Comparison of ENCODE assay signal across 22 cellular contexts in the genomic region with DNA sequence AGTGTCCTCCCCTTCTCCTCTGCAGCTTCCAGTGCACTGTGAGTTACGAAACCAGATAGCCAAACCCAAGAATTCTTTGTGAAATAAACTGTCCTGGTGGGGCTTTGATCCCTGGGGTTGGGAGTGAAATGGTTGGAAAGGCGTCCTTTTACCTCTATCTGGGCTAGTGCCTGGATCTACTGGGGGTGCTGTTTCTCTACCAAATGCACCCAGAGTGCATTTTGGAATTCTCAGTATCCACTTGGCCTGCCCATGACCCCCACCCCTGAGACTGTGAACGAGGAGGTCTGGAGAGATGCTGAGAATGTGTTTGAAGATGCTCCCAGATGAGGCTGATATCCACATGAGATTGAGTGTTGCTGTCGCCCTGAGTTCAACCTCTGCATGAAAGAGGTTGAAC.
DNase-seq lines count a peak whose midpoint lies in the region; ATAC-seq, FAIRE-seq and TF ChIP-seq lines count a peak whose summit lies in the region.
"Had no signal": no experiment of that assay in that cellular context is flagged by ENCODE, and none has a peak within 500 bp of the region (broad histone marks: within the 10 kb centered on the region; RNA-seq: fewer than 3 reads in every experiment).

No MANE protein-coding gene starts in this region.

- H3K27ac ChIP-seq in kidney (ENCODE audit: low read depth in 2 of 2, low read length in 2 of 2), result peak overlapping the region; percentile 8 to 82
- H3K27ac ChIP-seq: HL-60 had no signal

- H3K9me3 ChIP-seq in kidney (ENCODE audit: control insufficient read depth in 1 of 2, low read length in 2 of 2) (no peaks in the 10 kb centered on the region), HAP-1 (no peaks in the 10 kb centered on the region)
- H3K9me3 ChIP-seq: BE2C had no signal

- H3K9me3 Mint-ChIP-seq in activated T-helper 17 cell treated with anti-CD3 and anti-CD28 coated beads, Interleukin-2, amount 50 U/mL, for 72 hours, result no peaks in the 10 kb centered on the region
- H3K9me3 Mint-ChIP-seq in stimulated activated naive B cell treated with anti-CD40 and anti-IgM and Interleukin-4, amounts not matched to agents 10 μg/mL and 1 μg/mL and 100 μg/mL, for 72 hours, result no peaks in the 10 kb centered on the region
- H3K9me3 Mint-ChIP-seq in activated naive CD4-positive, alpha-beta T cell treated with anti-CD3 and anti-CD28 coated beads, Interleukin-2, amount 50 U/mL, for 72 hours, result no peaks in the 10 kb centered on the region
- H3K9me3 Mint-ChIP-seq: CD4-positive, CD25-positive, alpha-beta regulatory T cell; CD8-positive, alpha-beta memory T cell; H9 had no signal

- no peaks in the 10 kb centered on the region for H3K4me1 Mint-ChIP-seq in activated T-helper 17 cell treated with anti-CD3 and anti-CD28 coated beads, Interleukin-2, amount 50 U/mL, for 72 hours
- H3K4me1 Mint-ChIP-seq in stimulated activated naive B cell treated with anti-CD40 and anti-IgM and Interleukin-4, amounts not matched to agents 10 μg/mL and 1 μg/mL and 100 μg/mL, for 72 hours, result no peaks in the 10 kb centered on the region
- H3K4me1 Mint-ChIP-seq: CD4-positive, CD25-positive, alpha-beta regulatory T cell; CD8-positive, alpha-beta memory T cell had no signal

- peak overlapping the region; percentile 48 for H3K27ac Mint-ChIP-seq in activated T-helper 17 cell treated with anti-CD3 and anti-CD28 coated beads, Interleukin-2, amount 50 U/mL, for 72 hours
- peak overlapping the region; percentile 33 for H3K27ac Mint-ChIP-seq in stimulated activated naive B cell treated with anti-CD40 and anti-IgM and Interleukin-4, amounts not matched to agents 10 μg/mL and 1 μg/mL and 100 μg/mL, for 72 hours
- no peak overlapping the region for H3K27ac Mint-ChIP-seq in activated naive CD4-positive, alpha-beta T cell treated with anti-CD3 and anti-CD28 coated beads, Interleukin-2, amount 50 U/mL, for 72 hours
- H3K27ac Mint-ChIP-seq: CD4-positive, CD25-positive, alpha-beta regulatory T cell; CD8-positive, alpha-beta memory T cell had no signal

- in situ Hi-C loops in HAP-1 (cut with MboI; ENCODE audit: low sequenced_read_pairs), result no loop called here

- no peak for TF ChIP-seq CTCF in kidney (IDR thresholded peaks at IDR 0.05; ENCODE audit: borderline replicate concordance, extremely low read depth, insufficient read depth)

- no peak overlapping the region for H3K9ac ChIP-seq in kidney (ENCODE audit: low read length in 2 of 2)

- H3K36me3 ChIP-seq in kidney (ENCODE audit: control insufficient read depth in 1 of 2, insufficient read depth in 2 of 2, low read length in 2 of 2), result no peaks in the 10 kb centered on the region
- H3K36me3 ChIP-seq in HAP-1 (replicated peaks), result no peaks in the 10 kb centered on the region
- H3K36me3 ChIP-seq: BE2C had no signal

- no peak for FAIRE-seq in kidney (lab: Jason Lieb, UNC)
- FAIRE-seq: A204.1, D721Med, G401.6, GM12891, GM19239, H1 had no signal

- DNase-seq in kidney (no peak), posterior vena cava (ENCODE audit: low spot score) (peak; percentile 9), HAP-1 (ENCODE audit: low spot score in 2 of 2) (no peak)
- no peak for DNase-seq in stimulated activated naive B cell treated with anti-CD40 and anti-IgM and Interleukin-4, amounts not matched to agents 10 μg/mL and 1 μg/mL and 100 μg/mL, for 72 hours
- no peak for DNase-seq in activated naive CD4-positive, alpha-beta T cell treated with anti-CD3 and anti-CD28 coated beads, Interleukin-2, amount 50 U/mL, for 72 hours (ENCODE audit: low spot score in 2 of 2)
- DNase-seq: ACHN; BE2C; C1 segment of cervical spinal cord; CD4-positive, CD25-positive, alpha-beta regulatory T cell; CD8-positive, alpha-beta memory T cell; COR-L47; H9; IMR-90 had no signal

- H3K27me3 ChIP-seq in HAP-1 (ENCODE audit: low read depth), result no peaks in the 10 kb centered on the region
- H3K27me3 ChIP-seq: BE2C had no signal

- H3K4me1 ChIP-seq in kidney (ENCODE audit: control insufficient read depth in 1 of 2, insufficient read depth in 1 of 2, low read depth in 1 of 2, low read length in 2 of 2) (peaks cover 4 to 13% of the 10 kb centered on the region in 2 donors), HAP-1 (no peaks in the 10 kb centered on the region)

- H3K36me3 Mint-ChIP-seq in activated T-helper 17 cell treated with anti-CD3 and anti-CD28 coated beads, Interleukin-2, amount 50 U/mL, for 72 hours (ENCODE audit: low read depth), result peaks cover 28% of the 10 kb centered on the region
- H3K36me3 Mint-ChIP-seq in stimulated activated naive B cell treated with anti-CD40 and anti-IgM and Interleukin-4, amounts not matched to agents 10 μg/mL and 1 μg/mL and 100 μg/mL, for 72 hours, result peaks cover 29 to 32% of the 10 kb centered on the region in 2 donors
- no peaks in the 10 kb centered on the region for H3K36me3 Mint-ChIP-seq in activated naive CD4-positive, alpha-beta T cell treated with anti-CD3 and anti-CD28 coated beads, Interleukin-2, amount 50 U/mL, for 72 hours

- H3K4me3 Mint-ChIP-seq in activated T-helper 17 cell treated with anti-CD3 and anti-CD28 coated beads, Interleukin-2, amount 50 U/mL, for 72 hours, result no peak overlapping the region
- no peak overlapping the region for H3K4me3 Mint-ChIP-seq in stimulated activated naive B cell treated with anti-CD40 and anti-IgM and Interleukin-4, amounts not matched to agents 10 μg/mL and 1 μg/mL and 100 μg/mL, for 72 hours
- H3K4me3 Mint-ChIP-seq: CD4-positive, CD25-positive, alpha-beta regulatory T cell; CD8-positive, alpha-beta memory T cell; H9 had no signal

- no peaks in the 10 kb centered on the region for H3K27me3 Mint-ChIP-seq in activated T-helper 17 cell treated with anti-CD3 and anti-CD28 coated beads, Interleukin-2, amount 50 U/mL, for 72 hours
- no peaks in the 10 kb centered on the region for H3K27me3 Mint-ChIP-seq in stimulated activated naive B cell treated with anti-CD40 and anti-IgM and Interleukin-4, amounts not matched to agents 10 μg/mL and 1 μg/mL and 100 μg/mL, for 72 hours
- H3K27me3 Mint-ChIP-seq: CD4-positive, CD25-positive, alpha-beta regulatory T cell; CD8-positive, alpha-beta memory T cell had no signal

- intact Hi-C loops in kidney (cut with DNase I) (no loop called here), posterior vena cava (cut with DNase I) (no loop called here)

- H3K4me3 ChIP-seq in kidney (ENCODE audit: low read length in 2 of 2), result no peak overlapping the region
- no peak overlapping the region for H3K4me3 ChIP-seq in HAP-1

- ATAC-seq in activated T-helper 17 cell treated with anti-CD3 and anti-CD28 coated beads, Interleukin-2, amount 50 U/mL, for 72 hours (replicated peaks), result no peak
- ATAC-seq in stimulated activated naive B cell treated with anti-CD40 and anti-IgM and Interleukin-4, amounts not matched to agents 10 μg/mL and 1 μg/mL and 100 μg/mL, for 72 hours (replicated peaks), result no peak
- no peak for ATAC-seq in activated naive CD4-positive, alpha-beta T cell treated with anti-CD3 and anti-CD28 coated beads, Interleukin-2, amount 50 U/mL, for 72 hours
- no peak for ATAC-seq in esophagus mucosa

Comparison
In these comparisons a context has a peak if more than half of its experiments do, and no peak if none do; other contexts are left out.
1. H3K27ac Mint-ChIP-seq: peak in activated T-helper 17 cell treated with anti-CD3 and anti-CD28 coated beads, Interleukin-2, amount 50 U/mL, for 72 hours (single experiment) and stimulated activated naive B cell treated with anti-CD40 and anti-IgM and Interleukin-4, amounts not matched to agents 10 μg/mL and 1 μg/mL and 100 μg/mL, for 72 hours (single experiment); none in activated naive CD4-positive, alpha-beta T cell treated with anti-CD3 and anti-CD28 coated beads, Interleukin-2, amount 50 U/mL, for 72 hours (0 of 2).